ENCODE assay signal across 8 cellular contexts in genomic region chr10:4127518-4128315, GRCh38.
DNase-seq lines count a peak whose midpoint lies in the region; ATAC-seq and TF ChIP-seq lines count a peak whose summit lies in the region.

No MANE protein-coding gene starts in this region.

- no peaks in the 10 kb centered on the region for H3F3A ChIP-seq in GM23338 (replicated peaks; ENCODE audit: low read depth)

- H3K9me2 ChIP-seq in GM23338 (ENCODE audit: insufficient read depth): 0 out of 2 replicates have a peak, but pooled peaks cover 6% of the 10 kb centered on the region

- no peaks in the 10 kb centered on the region for H3K27me3 ChIP-seq in GM23338 (ENCODE audit: insufficient read depth)

- peaks cover 8% of the 10 kb centered on the region for H3K4me1 Mint-ChIP-seq in GM23338

- peaks cover 7% of the 10 kb centered on the region; the same call in 2 of the 3 replicates for H3K9me3 Mint-ChIP-seq in GM23338

- peaks cover 6% of the 10 kb centered on the region; the same call in 2 of the 3 replicates for H3K36me3 Mint-ChIP-seq in GM23338 (ENCODE audit: low read depth)

- no peak overlapping the region for H3K4me3 ChIP-seq in GM23338

- no peaks in the 10 kb centered on the region for H4K20me1 ChIP-seq in GM23338 (replicated peaks; ENCODE audit: insufficient read depth)

- peaks cover 4% of the 10 kb centered on the region; the same call in 1 of the 2 replicates for H3K4me1 ChIP-seq in GM23338 (ENCODE audit: insufficient read depth)

- ATAC-seq in GM18508 (IDR thresholded peaks at IDR 0.05; ENCODE audit: insufficient read depth, unreplicated experiment) (peak; percentile 48), GM23338 (peak; percentile 44)
- no peak for ATAC-seq in stimulated activated naive CD8-positive, alpha-beta T cell treated with anti-CD3 and anti-CD28 coated beads, Interleukin-15, Interleukin-2, amounts not matched to agents 100 U/mL and 50 U/mL, for 24 hours

- H3K27ac ChIP-seq in GM23338 (ENCODE audit: low read depth): no peak overlapping the region

- peaks cover 6% of the 10 kb centered on the region for H3K27me3 Mint-ChIP-seq in GM23338 (ENCODE audit: insufficient read depth, low read depth, poor library complexity)

- DNase-seq in GM23338 (ENCODE audit: low spot score) (peak; percentile 48), NCI-H69 (lab: John Stamatoyannopoulos, UW) (peak; percentile 2), iPS DF 19.7 (ENCODE audit: low read depth, low spot score) (peak; percentile 20), NCI-H2196 treated with DMSO at 0.1 percent for 48 hours (lab: John Stamatoyannopoulos, UW; ENCODE audit: unreplicated experiment) (no peak), T-helper 9 cell (no peak), activated gamma-delta T cell (lab: John Stamatoyannopoulos, UW) (no peak)
- no peak for DNase-seq in stimulated activated naive CD8-positive, alpha-beta T cell treated with anti-CD3 and anti-CD28 coated beads, Interleukin-15, Interleukin-2, amounts not matched to agents 100 U/mL and 50 U/mL, for 24 hours

- H2AFZ ChIP-seq in GM23338: no peak overlapping the region

- no peak overlapping the region for H3K27ac Mint-ChIP-seq in GM23338

- no peaks in the 10 kb centered on the region for H3K79me2 ChIP-seq in GM23338 (replicated peaks; ENCODE audit: insufficient read depth)

- no peak for TF ChIP-seq CTCF in GM23338 (conservative IDR thresholded peaks at IDR 0.05; ENCODE audit: low read depth in 2 of 2)

- H3K4me3 Mint-ChIP-seq in GM23338: no peak overlapping the region

- H3K36me3 ChIP-seq in GM23338 (ENCODE audit: insufficient read depth): no peaks in the 10 kb centered on the region

- H3K4me2 ChIP-seq in GM23338: peak overlapping the region; percentile 25; the same call in 1 of the 2 replicates

TF ChIP-seq in GM23338, 12 proteins besides CTCF, POLR2A, EP300 and RAD21:
- TF ChIP-seq ZNF462 (CRISPR knock-in tag; IDR thresholded peaks at IDR 0.05): 0 out of 2 replicates have a peak, but pooled peaks have one; percentile 22
- peak; percentile 81 for TF ChIP-seq NANOG (IDR thresholded peaks at IDR 0.05; ENCODE audit: borderline replicate concordance)
- no peak for TF ChIP-seq REST (IDR thresholded peaks at IDR 0.05; ENCODE audit: unreplicated experiment)
TF ChIP-seq in GM23338: peak in this region for 2.

Comparison
In these comparisons a context has a peak if more than half of its experiments do, and no peak if none do; other contexts are left out.
1. DNase-seq: peak in GM23338 (single experiment), NCI-H69 (single experiment) and iPS DF 19.7 (single experiment); none in NCI-H2196 treated with DMSO at 0.1 percent for 48 hours (single experiment), T-helper 9 cell (single experiment), stimulated activated naive CD8-positive, alpha-beta T cell treated with anti-CD3 and anti-CD28 coated beads, Interleukin-15, Interleukin-2, amounts not matched to agents 100 U/mL and 50 U/mL, for 24 hours (single experiment) and activated gamma-delta T cell (single experiment).